26 cellular contexts compared by ENCODE assay signal in genomic region chr3:172291650-172292049, GRCh38.
"Had no signal": no experiment of that assay in that cellular context is flagged by ENCODE, and none has a peak within 500 bp of the region (broad histone marks: within the 10 kb centered on the region; RNA-seq: fewer than 3 reads in every experiment).

No MANE protein-coding gene starts in this region.

- H3K4me2 ChIP-seq: SK-N-SH had no signal

- H3K4me3 Mint-ChIP-seq: activated naive CD4-positive, alpha-beta T cell treated with anti-CD3 and anti-CD28 coated beads for 36 hours; activated T-cell treated with anti-CD3 and anti-CD28 coated beads, Interleukin-2, amount 50 U/mL, for 24 hours; memory B cell; naive B cell; stimulated activated naive CD8-positive, alpha-beta T cell treated with anti-CD3 and anti-CD28 coated beads, Interleukin-15, Interleukin-2, amounts not matched to agents 100 ng/mL and 50 ng/mL, for 24 hours; WTC11 had no signal

- H3K4me1 ChIP-seq: foreskin keratinocyte had no signal

- H3K27ac ChIP-seq: foreskin keratinocyte, thyroid gland, upper lobe of right lung had no signal

- H3K4me3 ChIP-seq: body of pancreas, mucosa of descending colon, thyroid gland, upper lobe of right lung had no signal

- H3K27me3 Mint-ChIP-seq: activated T-cell treated with anti-CD3 and anti-CD28 coated beads, Interleukin-2, amount 50 U/mL, for 24 hours; memory B cell; naive B cell; stimulated activated naive CD8-positive, alpha-beta T cell treated with anti-CD3 and anti-CD28 coated beads, Interleukin-15, Interleukin-2, amounts not matched to agents 100 ng/mL and 50 ng/mL, for 24 hours had no signal

- H3K9me3 ChIP-seq: body of pancreas, mucosa of descending colon, SK-N-SH, thyroid gland, upper lobe of right lung had no signal

- DNase-seq: activated CD4-positive, alpha-beta T cell treated with anti-CD3 and anti-CD28 coated beads, Interleukin-2, amount 50 U/mL, for 4 hours; activated CD8-positive, alpha-beta memory T cell treated with anti-CD3 and anti-CD28 coated beads for 24 hours; activated CD8-positive, alpha-beta memory T cell treated with anti-CD3 and anti-CD28 coated beads, Interleukin-2, amount 50 U/mL, for 4 hours; activated naive CD4-positive, alpha-beta T cell treated with anti-CD3 and anti-CD28 coated beads for 36 hours; activated T-cell treated with anti-CD3 and anti-CD28 coated beads, Interleukin-2, amount 50 U/mL, for 24 hours; body of pancreas; caudate nucleus; dermis blood vessel endothelial cell; effector CD8-positive, alpha-beta T cell; foreskin keratinocyte; hippocampal formation; mucosa of descending colon; naive B cell; posterior cingulate gyrus; retina; SIG-M5; SK-N-SH; stimulated activated CD4-positive, alpha-beta T cell treated with anti-CD3 and anti-CD28 coated beads, Interleukin-1b, Interleukin-23, amount 100 ng/mL, for 48 hours; substantia nigra; T-helper 9 cell; thyroid gland; upper lobe of right lung had no signal

- ATAC-seq: body of pancreas, foreskin keratinocyte, mucosa of descending colon, upper lobe of right lung, WTC11 had no signal

- H3K27me3 ChIP-seq: body of pancreas, foreskin keratinocyte, thyroid gland, upper lobe of right lung had no signal

- H3K9ac ChIP-seq: SK-N-SH had no signal

- H3K9me3 Mint-ChIP-seq: activated naive CD4-positive, alpha-beta T cell treated with anti-CD3 and anti-CD28 coated beads for 36 hours; activated T-cell treated with anti-CD3 and anti-CD28 coated beads, Interleukin-2, amount 50 U/mL, for 24 hours; activated T-helper 2 cell treated with anti-CD3 and anti-CD28 coated beads, Interferon-gamma antibody, Interleukin-2, Interleukin-4, amounts not matched to agents 10 μg/mL and 5 μg/mL and 100 μg/mL, durations not matched to agents 14 hours and 24 hours and 36 hours; stimulated activated naive CD8-positive, alpha-beta T cell treated with anti-CD3 and anti-CD28 coated beads, Interleukin-15, Interleukin-2, amounts not matched to agents 100 ng/mL and 50 ng/mL, for 24 hours; WTC11 had no signal

- H3K27ac Mint-ChIP-seq: activated naive CD4-positive, alpha-beta T cell treated with anti-CD3 and anti-CD28 coated beads for 36 hours; activated T-cell treated with anti-CD3 and anti-CD28 coated beads, Interleukin-2, amount 50 U/mL, for 24 hours; activated T-helper 2 cell treated with anti-CD3 and anti-CD28 coated beads, Interferon-gamma antibody, Interleukin-2, Interleukin-4, amounts not matched to agents 10 μg/mL and 5 μg/mL and 100 μg/mL, durations not matched to agents 14 hours and 24 hours and 36 hours; memory B cell; naive B cell; stimulated activated naive CD8-positive, alpha-beta T cell treated with anti-CD3 and anti-CD28 coated beads, Interleukin-15, Interleukin-2, amounts not matched to agents 100 ng/mL and 50 ng/mL, for 24 hours; WTC11 had no signal
